Comparison of ENCODE assay signal across 1 cellular context in the genomic region with DNA sequence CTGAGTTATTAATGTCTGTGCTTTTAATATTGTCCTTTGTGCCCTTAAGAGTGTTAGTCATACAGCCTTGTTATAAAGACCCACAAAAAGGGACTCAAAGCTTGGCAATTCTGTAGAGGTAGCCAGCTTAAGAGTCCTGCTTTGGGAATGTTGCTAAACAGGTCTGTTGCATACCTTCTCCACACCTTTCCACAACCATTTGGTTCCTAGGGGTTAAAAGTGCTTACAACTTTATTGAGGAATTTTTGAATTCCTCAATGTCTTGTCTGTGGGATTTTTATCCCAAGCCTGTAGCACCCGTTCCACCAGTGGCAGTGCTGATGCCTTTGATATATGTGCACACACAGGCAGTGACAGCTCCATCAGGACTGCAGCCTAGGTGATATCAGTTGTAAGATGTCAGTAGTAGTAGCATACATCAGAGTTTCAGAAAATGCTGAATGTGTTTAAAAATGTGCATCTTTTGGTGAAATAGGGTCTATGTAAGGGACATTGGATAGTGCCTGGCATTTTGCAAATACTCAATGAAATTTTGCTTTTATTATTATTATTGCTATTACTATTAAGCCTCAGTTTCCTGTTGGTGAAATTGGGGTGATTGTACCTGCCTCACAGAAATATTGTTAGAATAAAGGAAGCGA.
TF ChIP-seq lines count a peak whose summit lies in the region.

No MANE protein-coding gene starts in this region.

TF ChIP-seq in Ishikawa, 13 proteins besides CTCF, POLR2A, EP300 and RAD21 (continued from another document):
- TF ChIP-seq, protein P1, sequence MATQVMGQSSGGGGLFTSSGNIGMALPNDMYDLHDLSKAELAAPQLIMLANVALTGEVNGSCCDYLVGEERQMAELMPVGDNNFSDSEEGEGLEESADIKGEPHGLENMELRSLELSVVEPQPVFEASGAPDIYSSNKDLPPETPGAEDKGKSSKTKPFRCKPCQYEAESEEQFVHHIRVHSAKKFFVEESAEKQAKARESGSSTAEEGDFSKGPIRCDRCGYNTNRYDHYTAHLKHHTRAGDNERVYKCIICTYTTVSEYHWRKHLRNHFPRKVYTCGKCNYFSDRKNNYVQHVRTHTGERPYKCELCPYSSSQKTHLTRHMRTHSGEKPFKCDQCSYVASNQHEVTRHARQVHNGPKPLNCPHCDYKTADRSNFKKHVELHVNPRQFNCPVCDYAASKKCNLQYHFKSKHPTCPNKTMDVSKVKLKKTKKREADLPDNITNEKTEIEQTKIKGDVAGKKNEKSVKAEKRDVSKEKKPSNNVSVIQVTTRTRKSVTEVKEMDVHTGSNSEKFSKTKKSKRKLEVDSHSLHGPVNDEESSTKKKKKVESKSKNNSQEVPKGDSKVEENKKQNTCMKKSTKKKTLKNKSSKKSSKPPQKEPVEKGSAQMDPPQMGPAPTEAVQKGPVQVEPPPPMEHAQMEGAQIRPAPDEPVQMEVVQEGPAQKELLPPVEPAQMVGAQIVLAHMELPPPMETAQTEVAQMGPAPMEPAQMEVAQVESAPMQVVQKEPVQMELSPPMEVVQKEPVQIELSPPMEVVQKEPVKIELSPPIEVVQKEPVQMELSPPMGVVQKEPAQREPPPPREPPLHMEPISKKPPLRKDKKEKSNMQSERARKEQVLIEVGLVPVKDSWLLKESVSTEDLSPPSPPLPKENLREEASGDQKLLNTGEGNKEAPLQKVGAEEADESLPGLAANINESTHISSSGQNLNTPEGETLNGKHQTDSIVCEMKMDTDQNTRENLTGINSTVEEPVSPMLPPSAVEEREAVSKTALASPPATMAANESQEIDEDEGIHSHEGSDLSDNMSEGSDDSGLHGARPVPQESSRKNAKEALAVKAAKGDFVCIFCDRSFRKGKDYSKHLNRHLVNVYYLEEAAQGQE (IDR thresholded peaks at IDR 0.05; ENCODE audit: low read depth) = peak; percentile 7; the same call in 1 of the 2 replicates
TF ChIP-seq in Ishikawa: peak in this region for 7.
